9 cellular contexts compared by ENCODE assay signal in the genomic region with DNA sequence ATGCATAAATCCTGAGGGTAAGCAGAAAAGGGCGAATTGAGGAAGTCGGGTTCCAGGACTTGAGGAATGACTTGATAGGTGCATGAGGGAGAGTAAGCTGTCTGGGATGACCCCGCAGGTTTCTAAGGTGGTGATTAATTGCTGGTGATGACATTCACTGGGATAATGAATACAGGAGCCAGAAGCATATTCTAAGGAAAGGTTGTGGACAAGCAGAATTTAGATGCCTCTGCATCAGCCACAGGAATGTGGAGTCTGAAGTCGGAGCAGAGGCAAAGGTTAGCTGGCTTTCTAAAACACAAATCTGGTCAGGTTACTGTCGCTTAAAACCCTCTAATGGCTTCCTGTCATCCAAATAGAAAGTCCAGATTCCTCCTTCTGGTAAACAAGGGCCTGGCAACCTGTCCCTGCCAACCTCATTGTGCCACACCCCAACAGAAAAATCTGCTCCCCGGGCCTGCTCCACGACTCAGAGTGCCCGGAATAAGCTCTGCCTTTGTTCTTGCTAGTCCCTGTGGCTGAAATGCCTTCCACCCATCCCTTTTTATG. TPM values are rescaled to one million over a fixed set of nuclear protein-coding genes. Genes with fewer than 3 reads are reported as not detected.
DNase-seq lines count a peak whose midpoint lies in the region; ATAC-seq and TF ChIP-seq lines count a peak whose summit lies in the region.
"Had no signal": no experiment of that assay in that cellular context is flagged by ENCODE, and none has a peak within 500 bp of the region (broad histone marks: within the 10 kb centered on the region; RNA-seq: fewer than 3 reads in every experiment).

No MANE protein-coding gene starts in this region.

- H3K9me3 ChIP-seq in GM23248 (ENCODE audit: low read depth), result no peaks in the 10 kb centered on the region
- H3K9me3 ChIP-seq in breast epithelium, result no peaks in the 10 kb centered on the region
- no peaks in the 10 kb centered on the region for H3K9me3 ChIP-seq in ovary
- H3K9me3 ChIP-seq in OCI-LY7 (ENCODE audit: low read length), result no peaks in the 10 kb centered on the region

- in situ Hi-C loops in GM23248 (cut with MboI), result no loop called here

- H3K4me1 ChIP-seq in GM23248 (ENCODE audit: insufficient read depth) (peaks cover 14% of the 10 kb centered on the region), breast epithelium (peaks cover 0 to 14% of the 10 kb centered on the region in 2 donors), ovary (ENCODE audit: insufficient read depth) (peaks cover 12% of the 10 kb centered on the region), OCI-LY7 (ENCODE audit: insufficient read depth, low read length, poor library complexity, severe bottlenecking) (peaks cover 3% of the 10 kb centered on the region)

- no peaks in the 10 kb centered on the region for H3K27me3 ChIP-seq in GM23248 (replicated peaks; ENCODE audit: insufficient read depth)
- H3K27me3 ChIP-seq in breast epithelium, result no peaks in the 10 kb centered on the region
- no peaks in the 10 kb centered on the region for H3K27me3 ChIP-seq in ovary

- H3F3A ChIP-seq in GM23248 (ENCODE audit: insufficient read depth), result peaks cover 9% of the 10 kb centered on the region

- no peaks in the 10 kb centered on the region for H3K79me2 ChIP-seq in GM23248 (ENCODE audit: insufficient read depth)
- no peaks in the 10 kb centered on the region for H3K79me2 ChIP-seq in OCI-LY7 (ENCODE audit: insufficient read depth, low read depth, low read length)

- TF ChIP-seq POLR2A in breast epithelium (IDR thresholded peaks at IDR 0.05) (no peak), ovary (IDR thresholded peaks at IDR 0.05) (no peak)

- H2AFZ ChIP-seq in GM23248, result no peak overlapping the region
- no peak overlapping the region for H2AFZ ChIP-seq in OCI-LY7 (ENCODE audit: low read length)

- intact Hi-C loops in breast epithelium (cut with DNase I; ENCODE audit: low total_unique reads) (no loop called here), ovary (cut with DNase I) (no loop called here), OCI-LY7 (cut with micrococcal nuclease; ENCODE audit: unreplicated experiment) (no loop called here)

- POLR2A ChIA-PET in OCI-LY7 (lab: Charles Lee), result no interaction called here

- TF ChIP-seq EP300 in ovary (IDR thresholded peaks at IDR 0.05), result no peak

- CTCF ChIA-PET in OCI-LY7 (lab: Charles Lee; ENCODE audit: unreplicated experiment), result no interaction called here

- no peak for ATAC-seq in HG02884 (IDR thresholded peaks at IDR 0.05; ENCODE audit: unreplicated experiment)
- ATAC-seq: Panc1; stimulated activated effector memory CD8-positive, alpha-beta T cell treated with anti-CD3 and anti-CD28 coated beads, Interleukin-12 subunit alpha, Interleukin-12 subunit beta, amount 100 ng/mL, for 72 hours had no signal

- no peak overlapping the region for H3K27ac ChIP-seq in GM23248
- peak overlapping the region; percentile 80 to 82 for H3K27ac ChIP-seq in breast epithelium
- H3K27ac ChIP-seq in ovary, result peak overlapping the region; percentile 56 to 74
- no peak overlapping the region for H3K27ac ChIP-seq in OCI-LY7 (ENCODE audit: low read depth, low read length, poor library complexity, severe bottlenecking)
- H3K27ac ChIP-seq: C4-2B had no signal

- TF ChIP-seq CTCF in breast epithelium (IDR thresholded peaks at IDR 0.05) (peak in 1 of 3 donors; percentile 22), ovary (IDR thresholded peaks at IDR 0.05) (no peak), OCI-LY7 (conservative IDR thresholded peaks at IDR 0.05; ENCODE audit: low read length) (no peak)

- H3K36me3 ChIP-seq in GM23248 (ENCODE audit: low read depth) (no peaks in the 10 kb centered on the region), breast epithelium (no peaks in the 10 kb centered on the region), ovary (no peaks in the 10 kb centered on the region), OCI-LY7 (ENCODE audit: insufficient read depth, low read length) (no peaks in the 10 kb centered on the region)

- no peak overlapping the region for H3K9ac ChIP-seq in GM23248

- H3K4me2 ChIP-seq in GM23248 (ENCODE audit: unreplicated experiment) (no peak overlapping the region), OCI-LY7 (ENCODE audit: low read length) (no peak overlapping the region)

- BruUV-seq in OCI-LY7 (replicated peaks; lab: Mats Ljungman, UMichigan), result no TSS peak

- H4K20me1 ChIP-seq in GM23248 (ENCODE audit: insufficient read depth) (no peaks in the 10 kb centered on the region), OCI-LY7 (ENCODE audit: insufficient read depth, low read length) (no peaks in the 10 kb centered on the region)

- 41 to 45% methylated on average over 8 of the region's 8 CpGs for WGBS in GM23248 (ENCODE audit: low coverage in 1 of 2, low lambda C conversion rate in 2 of 2, missing lambda C conversion rate in 2 of 2), 2 experiments
- WGBS in ovary, 3 donors, result 68 to 73% (median 71%) methylated on average over 8 of the region's 8 CpGs

- no peak overlapping the region for H3K4me3 ChIP-seq in GM23248
- peak overlapping the region in 1 of 3 donors; percentile 8 for H3K4me3 ChIP-seq in breast epithelium
- H3K4me3 ChIP-seq in ovary, result no peak overlapping the region
- H3K4me3 ChIP-seq in OCI-LY7 (ENCODE audit: low read depth, low read length, poor library complexity, severe bottlenecking), result no peak overlapping the region

- no peaks in the 10 kb centered on the region for H3K9me2 ChIP-seq in GM23248 (ENCODE audit: insufficient read depth)
- no peaks in the 10 kb centered on the region for H3K9me2 ChIP-seq in OCI-LY7 (ENCODE audit: insufficient read depth, low read length)

- DNase-seq in GM23248 (peak; percentile 42), breast epithelium (ENCODE audit: low spot score in 2 of 2) (peak in 1 of 2 donors; percentile 80), ovary (no peak), OCI-LY7 (ENCODE audit: low spot score) (no peak)
- no peak for DNase-seq in activated CD4-positive, alpha-beta T cell treated with anti-CD3 and anti-CD28 coated beads, Interleukin-2, amount 50 U/mL, for 1 hour

RNA-seq across cellular contexts. Expression of a gene that starts 11.4 kb away (rescaled TPM):
- 74.9 and 90.4 TPM in 2 replicates for total RNA-seq in GM23248 (2014; rRNA removed; shearing (Covaris generic))
- polyA plus RNA-seq in GM23248 (2016; fragmentation: Nextera tagmentation; extraction: Ambion mirVana) (70.9 and 75.7 TPM in 2 replicates), ovary (10 to 100 TPM; 41.7 to 66.2 TPM)
- total RNA-seq in breast epithelium (10 to 100 TPM; 41.1 to 56.0 (median 47.3) TPM), ovary (100 to 1,000 TPM in 1 of 7 donors, 10 to 100 TPM in 6; 26.5 to 101 (median 73.9) TPM), OCI-LY7 (2022) (78.6 and 79.3 TPM in 2 replicates)
- 32.0 and 32.6 TPM in 2 replicates for total RNA-seq in OCI-LY7 (2014; rRNA removed; shearing (Covaris generic))

RNA-seq across cellular contexts. Expression of a gene that starts 30.1 kb away (rescaled TPM):
- 15.2 and 17.8 TPM in 2 replicates for total RNA-seq in GM23248 (2014; rRNA removed; shearing (Covaris generic))
- polyA plus RNA-seq in GM23248 (2016; fragmentation: Nextera tagmentation; extraction: Ambion mirVana) (19.7 TPM in 2 replicates), ovary (10 to 100 TPM; 17.6 to 24.8 TPM)
- total RNA-seq in breast epithelium (10 to 100 TPM; 12.5 to 21.5 (median 16.1) TPM), ovary (10 to 100 TPM; 11.7 to 26.9 (median 23.9) TPM), OCI-LY7 (2022) (42.0 and 51.8 TPM in 2 replicates)
- 34.3 and 37.4 TPM in 2 replicates for total RNA-seq in OCI-LY7 (2014; rRNA removed; shearing (Covaris generic))

RNA-seq across cellular contexts. Expression of a gene that starts 50.1 kb away (rescaled TPM):
- 445 and 499 TPM in 2 replicates for total RNA-seq in GM23248 (2014; rRNA removed; shearing (Covaris generic))
- polyA plus RNA-seq in GM23248 (2016; fragmentation: Nextera tagmentation; extraction: Ambion mirVana) (906 and 942 TPM in 2 replicates), ovary (100 to 1,000 TPM; 379 to 588 TPM)
- total RNA-seq in breast epithelium (100 to 1,000 TPM; 271 to 309 (median 281) TPM), ovary (100 to 1,000 TPM; 201 to 319 (median 264) TPM), OCI-LY7 (2022) (253 and 267 TPM in 2 replicates)
- 147 and 214 TPM in 2 replicates for total RNA-seq in OCI-LY7 (2014; rRNA removed; shearing (Covaris generic))

RNA-seq across cellular contexts. Expression of a gene that starts 50.9 kb away (rescaled TPM):
- total RNA-seq in GM23248 (2014; rRNA removed; shearing (Covaris generic)), result 5.4 and 7.9 TPM in 2 replicates
- polyA plus RNA-seq in GM23248 (2016; fragmentation: Nextera tagmentation; extraction: Ambion mirVana) (21.6 and 23.0 TPM in 2 replicates), ovary (10 to 100 TPM; 34.3 to 45.4 TPM)
- total RNA-seq in breast epithelium (10 to 100 TPM; 10.6 to 21.3 (median 19.9) TPM), ovary (10 to 100 TPM; 23.8 to 51.8 (median 34.0) TPM), OCI-LY7 (2022) (not detected in 2 replicates)
- total RNA-seq in OCI-LY7 (2014; rRNA removed; shearing (Covaris generic)), result not detected in 2 replicates

RNA-seq across cellular contexts. Expression of a gene that starts 57.1 kb away (rescaled TPM):
- 219 and 229 TPM in 2 replicates for total RNA-seq in GM23248 (2014; rRNA removed; shearing (Covaris generic))
- polyA plus RNA-seq in GM23248 (2016; fragmentation: Nextera tagmentation; extraction: Ambion mirVana) (61.5 and 65.0 TPM in 2 replicates), ovary (100 to 1,000 TPM in 1 of 2 donors, 1 to 10 TPM in 1; 8.6 to 177 TPM)
- total RNA-seq in breast epithelium (10 to 100 TPM; 25.6 to 94.7 (median 26.9) TPM), ovary (100 to 1,000 TPM; 121 to 321 (median 264) TPM), OCI-LY7 (2022) (1.6 and 2.2 TPM in 2 replicates)
- total RNA-seq in OCI-LY7 (2014; rRNA removed; shearing (Covaris generic)), result 2.7 and 3.2 TPM in 2 replicates

Comparison
In these comparisons a context has a peak if more than half of its experiments do, and no peak if none do; other contexts are left out.
1. H3K27ac ChIP-seq: peak in breast epithelium (2 of 2) and ovary (2 of 2); none in GM23248 (single experiment) and OCI-LY7 (single experiment).